1 cellular context compared by ENCODE assay signal in the genomic region with DNA sequence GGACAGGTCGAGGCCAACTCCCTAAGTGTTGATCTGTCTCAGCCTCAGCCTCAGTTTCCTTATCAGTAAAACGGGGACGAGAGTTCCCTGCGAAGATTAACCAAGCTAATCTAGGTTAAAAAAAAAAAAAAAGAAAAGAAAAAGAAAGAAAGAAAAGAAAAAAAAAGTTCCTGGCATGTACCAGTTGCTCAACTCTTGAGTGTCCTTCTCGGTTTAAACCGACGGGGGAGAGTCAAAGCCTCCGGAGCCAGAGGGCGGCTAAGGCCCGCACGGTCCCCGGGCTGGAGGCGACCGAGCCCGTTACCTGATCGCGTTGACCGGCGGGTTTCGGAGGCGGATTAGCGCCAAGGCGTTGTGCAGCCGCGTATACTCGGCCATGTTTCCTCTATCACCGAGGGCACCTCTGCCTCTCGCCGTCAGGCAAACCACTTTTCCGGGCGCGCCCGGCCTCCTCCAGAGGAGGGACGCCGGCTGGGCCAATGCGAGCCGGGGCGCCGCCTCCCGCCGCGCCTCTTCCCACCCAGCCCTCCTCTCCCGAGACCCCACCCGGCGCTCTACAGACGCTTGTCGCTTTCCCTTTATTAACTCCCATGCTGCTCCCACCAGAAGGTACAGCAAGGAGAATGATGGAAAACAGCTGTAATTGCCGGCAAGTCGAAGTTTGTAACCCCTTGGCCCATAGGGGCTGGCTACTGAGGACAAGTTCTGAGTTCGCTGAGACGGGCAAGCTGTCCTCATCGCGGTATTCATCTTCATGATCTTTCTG.
TF ChIP-seq lines count a peak whose summit lies in the region.

Gene EHHADH, minus strand, starts transcription at position 405 of the 766 bp plus-strand sequence. Its CDS starts 27 bp downstream, at position 378.

TF ChIP-seq in HEK293, 187 proteins besides CTCF, POLR2A, EP300 and RAD21 (continued from another document and continues in another):
- TF ChIP-seq ZNF654 (tag by site-specific recombination; IDR thresholded peaks at IDR 0.05; ENCODE audit: low read depth) (no peak), SP2 (tag by site-specific recombination; IDR thresholded peaks at IDR 0.05) (peak; percentile 80), ZNF146 (tag by site-specific recombination; IDR thresholded peaks at IDR 0.05) (no peak), IKZF3 (tag by site-specific recombination; IDR thresholded peaks at IDR 0.05) (peak; percentile 83), ZNF768 (tag by site-specific recombination; IDR thresholded peaks at IDR 0.05) (no peak), ZFP37 (tag by site-specific recombination; IDR thresholded peaks at IDR 0.05) (peak; percentile 26; the same call in 1 of the 2 replicates), ZNF423 (tag by site-specific recombination; IDR thresholded peaks at IDR 0.05) (peak; percentile 76; the same call in 1 of the 2 replicates), BCL11B (tag by site-specific recombination; IDR thresholded peaks at IDR 0.05; ENCODE audit: low read depth) (0 out of 2 replicates have a peak, but pooled peaks have one; percentile 38), ZNF202 (tag by site-specific recombination; IDR thresholded peaks at IDR 0.05; ENCODE audit: borderline replicate concordance) (no peak), ZNF561 (tag by site-specific recombination; IDR thresholded peaks at IDR 0.05; ENCODE audit: borderline replicate concordance) (no peak), KLF9 (tag by site-specific recombination; IDR thresholded peaks at IDR 0.05; ENCODE audit: low read depth) (peak; percentile 47), ELK4 (IDR thresholded peaks at IDR 0.05; ENCODE audit: borderline replicate concordance, low read depth, low read length) (no peak), ZEB2 (tag by site-specific recombination; IDR thresholded peaks at IDR 0.05) (0 out of 2 replicates have a peak, but pooled peaks have one; percentile 29), GLIS1 (tag by site-specific recombination; IDR thresholded peaks at IDR 0.05) (peak; percentile 80), ZNF777 (tag by site-specific recombination; IDR thresholded peaks at IDR 0.05; ENCODE audit: borderline replicate concordance) (no peak), ZNF621 (tag by site-specific recombination; IDR thresholded peaks at IDR 0.05) (no peak), ZXDB (tag by site-specific recombination; IDR thresholded peaks at IDR 0.05) (no peak), ZNF174 (tag by site-specific recombination; IDR thresholded peaks at IDR 0.05) (no peak), ZNF449 (tag by site-specific recombination; IDR thresholded peaks at IDR 0.05) (peak; percentile 49; the same call in 1 of the 2 replicates), ZNF335 (tag by site-specific recombination; conservative IDR thresholded peaks at IDR 0.05) (peak; percentile 81), ZNF324 (tag by site-specific recombination; IDR thresholded peaks at IDR 0.05) (no peak), AEBP2 (tag by site-specific recombination; IDR thresholded peaks at IDR 0.05; ENCODE audit: borderline replicate concordance) (no peak), PRDM6 (tag by site-specific recombination; IDR thresholded peaks at IDR 0.05) (no peak), ZBTB1 (tag by site-specific recombination; IDR thresholded peaks at IDR 0.05) (no peak), ZBTB20 (tag by site-specific recombination; IDR thresholded peaks at IDR 0.05) (peak; percentile 36; the same call in 1 of the 2 replicates), ZNF555 (tag by site-specific recombination; conservative IDR thresholded peaks at IDR 0.05) (no peak), MYNN (tag by site-specific recombination; IDR thresholded peaks at IDR 0.05; ENCODE audit: borderline replicate concordance) (no peak), ZNF792 (tag by site-specific recombination; IDR thresholded peaks at IDR 0.05) (no peak), ZNF658 (tag by site-specific recombination; IDR thresholded peaks at IDR 0.05) (no peak), ZBTB17 (tag by site-specific recombination; IDR thresholded peaks at IDR 0.05) (0 out of 2 replicates have a peak, but pooled peaks have one; percentile 17), ZNF19 (tag by site-specific recombination; IDR thresholded peaks at IDR 0.05; ENCODE audit: low read depth) (no peak), ZNF518A (tag by site-specific recombination; conservative IDR thresholded peaks at IDR 0.05; ENCODE audit: low read depth) (no peak), ZNF214 (tag by site-specific recombination; IDR thresholded peaks at IDR 0.05; ENCODE audit: borderline replicate concordance) (no peak), HIC1 (tag by site-specific recombination; IDR thresholded peaks at IDR 0.05) (peak; percentile 54; the same call in 1 of the 2 replicates)
- TF ChIP-seq, protein P1, sequence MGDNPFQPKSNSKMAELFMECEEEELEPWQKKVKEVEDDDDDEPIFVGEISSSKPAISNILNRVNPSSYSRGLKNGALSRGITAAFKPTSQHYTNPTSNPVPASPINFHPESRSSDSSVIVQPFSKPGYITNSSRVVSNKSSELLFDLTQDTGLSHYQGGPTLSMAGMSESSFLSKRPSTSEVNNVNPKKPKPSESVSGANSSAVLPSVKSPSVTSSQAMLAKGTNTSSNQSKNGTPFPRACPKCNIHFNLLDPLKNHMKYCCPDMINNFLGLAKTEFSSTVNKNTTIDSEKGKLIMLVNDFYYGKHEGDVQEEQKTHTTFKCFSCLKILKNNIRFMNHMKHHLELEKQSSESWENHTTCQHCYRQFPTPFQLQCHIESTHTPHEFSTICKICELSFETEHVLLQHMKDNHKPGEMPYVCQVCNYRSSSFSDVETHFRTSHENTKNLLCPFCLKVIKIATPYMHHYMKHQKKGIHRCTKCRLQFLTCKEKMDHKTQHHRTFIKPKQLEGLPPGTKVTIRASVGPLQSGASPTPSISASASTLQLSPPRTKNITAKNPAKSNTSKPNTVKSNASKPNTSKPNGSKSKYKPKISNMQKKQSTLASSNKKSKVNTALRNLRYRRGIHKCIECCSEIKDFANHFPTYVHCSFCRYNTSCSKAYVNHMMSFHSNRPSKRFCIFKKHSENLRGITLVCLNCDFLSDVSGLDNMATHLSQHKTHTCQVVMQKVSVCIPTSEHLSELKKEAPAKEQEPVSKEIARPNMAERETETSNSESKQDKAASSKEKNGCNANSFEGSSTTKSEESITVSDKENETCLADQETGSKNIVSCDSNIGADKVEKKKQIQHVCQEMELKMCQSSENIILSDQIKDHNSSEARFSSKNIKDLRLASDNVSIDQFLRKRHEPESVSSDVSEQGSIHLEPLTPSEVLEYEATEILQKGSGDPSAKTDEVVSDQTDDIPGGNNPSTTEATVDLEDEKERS (tag by site-specific recombination; IDR thresholded peaks at IDR 0.05), result 0 out of 2 replicates have a peak, but pooled peaks have one; percentile 31
- TF ChIP-seq, protein P2, sequence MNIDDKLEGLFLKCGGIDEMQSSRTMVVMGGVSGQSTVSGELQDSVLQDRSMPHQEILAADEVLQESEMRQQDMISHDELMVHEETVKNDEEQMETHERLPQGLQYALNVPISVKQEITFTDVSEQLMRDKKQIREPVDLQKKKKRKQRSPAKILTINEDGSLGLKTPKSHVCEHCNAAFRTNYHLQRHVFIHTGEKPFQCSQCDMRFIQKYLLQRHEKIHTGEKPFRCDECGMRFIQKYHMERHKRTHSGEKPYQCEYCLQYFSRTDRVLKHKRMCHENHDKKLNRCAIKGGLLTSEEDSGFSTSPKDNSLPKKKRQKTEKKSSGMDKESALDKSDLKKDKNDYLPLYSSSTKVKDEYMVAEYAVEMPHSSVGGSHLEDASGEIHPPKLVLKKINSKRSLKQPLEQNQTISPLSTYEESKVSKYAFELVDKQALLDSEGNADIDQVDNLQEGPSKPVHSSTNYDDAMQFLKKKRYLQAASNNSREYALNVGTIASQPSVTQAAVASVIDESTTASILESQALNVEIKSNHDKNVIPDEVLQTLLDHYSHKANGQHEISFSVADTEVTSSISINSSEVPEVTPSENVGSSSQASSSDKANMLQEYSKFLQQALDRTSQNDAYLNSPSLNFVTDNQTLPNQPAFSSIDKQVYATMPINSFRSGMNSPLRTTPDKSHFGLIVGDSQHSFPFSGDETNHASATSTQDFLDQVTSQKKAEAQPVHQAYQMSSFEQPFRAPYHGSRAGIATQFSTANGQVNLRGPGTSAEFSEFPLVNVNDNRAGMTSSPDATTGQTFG (tag by site-specific recombination; IDR thresholded peaks at IDR 0.05; ENCODE audit: borderline replicate concordance), result no peak
